Comparison of ENCODE assay signal across 8 cellular contexts in genomic region chr6:15266423-15266996, GRCh38. TPM values are rescaled to one million over a fixed set of nuclear protein-coding genes. Genes with fewer than 3 reads are reported as not detected.
DNase-seq lines count a peak whose midpoint lies in the region; ATAC-seq and TF ChIP-seq lines count a peak whose summit lies in the region.

No MANE protein-coding gene starts in this region.

- peaks cover 4% of the 10 kb centered on the region for H3K27me3 Mint-ChIP-seq in glutamatergic neuron (ENCODE audit: unreplicated experiment)

- peak overlapping the region; percentile 79 for H3K27ac Mint-ChIP-seq in glutamatergic neuron (ENCODE audit: unreplicated experiment)

- intact Hi-C loops in colonic mucosa (cut with DNase I) = no loop called here

- DNase-seq in NOMO-1 (lab: John Stamatoyannopoulos, UW; ENCODE audit: unreplicated experiment in 2 of 2) (peak; percentile 65 to 81), glutamatergic neuron (peak; percentile 51), retina (peak; percentile 37), kidney tubule cell (ENCODE audit: low spot score) (no peak), colonic mucosa (no peak)
- no peak for DNase-seq in stimulated activated CD4-positive, alpha-beta T cell treated with anti-CD3 and anti-CD28 coated beads, Interleukin-2, amount 100 ng/mL, for 24 hours

- H3K4me3 ChIP-seq in colonic mucosa = no peak overlapping the region

- H3K4me1 ChIP-seq in colonic mucosa = peaks cover 3% of the 10 kb centered on the region

- H3K27me3 ChIP-seq in colonic mucosa = no peaks in the 10 kb centered on the region

- TF ChIP-seq CTCF in glutamatergic neuron (IDR thresholded peaks at IDR 0.05; ENCODE audit: partially characterized antibody, unreplicated experiment) (no peak), colonic mucosa (IDR thresholded peaks at IDR 0.05) (no peak)

- no peaks in the 10 kb centered on the region for H3K9me3 ChIP-seq in colonic mucosa

- peak overlapping the region; percentile 68 for H3K4me3 Mint-ChIP-seq in glutamatergic neuron (ENCODE audit: unreplicated experiment)

- H3K27ac ChIP-seq in colonic mucosa = no peak overlapping the region

- H3K9me3 Mint-ChIP-seq in glutamatergic neuron (ENCODE audit: unreplicated experiment) = peaks cover 8% of the 10 kb centered on the region

- H3K4me1 Mint-ChIP-seq in glutamatergic neuron (ENCODE audit: low read depth, unreplicated experiment) = peaks cover 62% of the 10 kb centered on the region

- no peaks in the 10 kb centered on the region for H3K36me3 ChIP-seq in colonic mucosa

- no peaks in the 10 kb centered on the region for H3K36me3 Mint-ChIP-seq in glutamatergic neuron (ENCODE audit: unreplicated experiment)

- ATAC-seq in GM21825 (IDR thresholded peaks at IDR 0.05; ENCODE audit: unreplicated experiment) = peak; percentile 48
- no peak for ATAC-seq in HG02840 (IDR thresholded peaks at IDR 0.05; ENCODE audit: low FRiP score, unreplicated experiment)

- no peak overlapping the region for H3K9ac ChIP-seq in colonic mucosa (ENCODE audit: low read depth in 2 of 2, low read length in 2 of 2)

RNA-seq across cellular contexts. Expression of gene JARID2, which starts 20.6 kb away (rescaled TPM):
- total RNA-seq in glutamatergic neuron (ENCODE audit: unreplicated experiment) = 83.8 TPM
- total RNA-seq in colonic mucosa = 10 to 100 TPM in 1 of 2 donors, 1 to 10 TPM in 1; 9.1 to 10.7 TPM

Comparison
In these comparisons a context has a peak if more than half of its experiments do, and no peak if none do; other contexts are left out.
1. DNase-seq: peak in NOMO-1 (2 of 2), glutamatergic neuron (single experiment) and retina (single experiment); none in stimulated activated CD4-positive, alpha-beta T cell treated with anti-CD3 and anti-CD28 coated beads, Interleukin-2, amount 100 ng/mL, for 24 hours (0 of 2), kidney tubule cell (single experiment) and colonic mucosa (single experiment).